ENCODE assay signal across 18 cellular contexts in genomic region chr12:48261773-48262172, GRCh38.
"Had no signal": no experiment of that assay in that cellular context is flagged by ENCODE, and none has a peak within 500 bp of the region (broad histone marks: within the 10 kb centered on the region; RNA-seq: fewer than 3 reads in every experiment).

No MANE protein-coding gene starts in this region.

- H3K27ac ChIP-seq: neural progenitor cell, neutrophil, ovary, pancreas, parathyroid adenoma, prostate gland, psoas muscle, right atrium auricular region, right lobe of liver, sigmoid colon, skin epidermis, spleen had no signal

- H3K4me1 ChIP-seq: pancreas, parathyroid adenoma, prostate gland, psoas muscle, right atrium auricular region, right lobe of liver, sigmoid colon had no signal

- H3K9me3 ChIP-seq: neutrophil, ovary, pancreas, prostate gland, psoas muscle, right lobe of liver, sigmoid colon, spleen had no signal

- H3K4me3 ChIP-seq: neural progenitor cell, ovary, pancreas, prostate gland, psoas muscle, right atrium auricular region, right lobe of liver, sigmoid colon, skin epidermis, smooth muscle cell, spleen had no signal

- H3K36me3 ChIP-seq: neural progenitor cell, neutrophil, ovary, pancreas, prostate gland, right atrium auricular region, right lobe of liver, sigmoid colon, spleen had no signal

- ATAC-seq: naive thymus-derived CD8-positive, alpha-beta T cell; natural killer cell; natural killer cell treated with Interleukin-12 subunit alpha and Interleukin-12 subunit beta and Interleukin-15 and Interleukin-18, amount 100 ng/mL, for 72 hours; pancreas; psoas muscle; right cardiac atrium; right lobe of liver; sciatic nerve had no signal
